In the genomic region with DNA sequence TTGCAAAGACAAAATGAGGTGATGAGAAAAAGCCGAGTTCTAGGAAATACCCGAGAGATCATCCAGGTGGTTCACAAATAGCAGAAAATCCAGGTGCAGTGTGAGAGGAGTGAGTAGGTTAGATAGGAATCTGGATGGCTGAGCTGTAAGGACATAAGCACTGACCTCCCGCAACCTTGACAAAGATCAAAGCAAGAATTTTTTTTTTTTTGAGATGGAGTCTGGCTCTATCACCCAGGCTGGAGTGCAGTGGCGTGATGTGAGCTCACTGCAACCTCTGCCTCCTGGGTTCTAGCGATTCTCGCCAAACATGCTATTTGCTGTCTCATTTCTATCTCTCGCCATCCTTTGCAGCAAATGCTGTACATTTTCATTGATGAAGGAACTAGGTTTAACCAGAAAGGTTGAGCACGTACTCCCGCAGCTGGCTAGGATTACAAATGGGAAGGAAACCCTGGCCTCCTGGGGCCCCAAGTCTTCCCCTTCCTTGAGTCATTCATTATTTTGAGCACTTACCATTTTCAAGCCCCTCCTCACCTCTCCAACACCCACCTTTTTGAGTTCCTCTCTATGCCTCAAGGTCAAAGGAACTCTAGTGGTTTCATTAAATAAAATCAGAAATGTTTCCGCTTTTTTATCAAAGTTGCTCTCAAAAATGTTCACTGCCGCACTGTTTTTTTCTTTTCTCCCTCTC, we compare ENCODE assay signal across 20 cellular contexts. TPM values are rescaled to one million over a fixed set of nuclear protein-coding genes. Genes with fewer than 3 reads are reported as not detected.
"Had no signal": no experiment of that assay in that cellular context is flagged by ENCODE, and none has a peak within 500 bp of the region (broad histone marks: within the 10 kb centered on the region; RNA-seq: fewer than 3 reads in every experiment).

No MANE protein-coding gene starts in this region.

- H3K27ac Mint-ChIP-seq: activated CD8-positive, alpha-beta memory T cell treated with anti-CD3 and anti-CD28 coated beads, Interleukin-2, amount 10 ng/mL, durations not matched to agents 7 days and 5 days; activated naive CD8-positive, alpha-beta T cell treated with anti-CD3 and anti-CD28 coated beads for 36 hours; stimulated activated naive CD8-positive, alpha-beta T cell treated with anti-CD3 and anti-CD28 coated beads, Interleukin-15, amount 100 ng/mL, for 72 hours; T-helper 17 cell had no signal

- H3K4me1 Mint-ChIP-seq: activated CD8-positive, alpha-beta memory T cell treated with anti-CD3 and anti-CD28 coated beads, Interleukin-2, amount 10 ng/mL, durations not matched to agents 7 days and 5 days; T-helper 17 cell had no signal

- ATAC-seq: activated CD4-positive, CD25-positive, alpha-beta regulatory T cell treated with anti-CD3 and anti-CD28 coated beads, Interleukin-2, amount 50 U/mL, for 24 hours; activated CD8-positive, alpha-beta memory T cell treated with anti-CD3 and anti-CD28 coated beads, Interleukin-2, amount 10 ng/mL, durations not matched to agents 7 days and 5 days; activated T-cell treated with anti-CD3 and anti-CD28 coated beads, Interleukin-2, amount 50 U/mL, for 4 hours; stimulated activated naive CD8-positive, alpha-beta T cell treated with anti-CD3 and anti-CD28 coated beads, Interleukin-15, amount 100 ng/mL, for 72 hours; T-helper 17 cell had no signal

- H3K36me3 ChIP-seq: breast epithelium, esophagus muscularis mucosa had no signal

- H3K27me3 Mint-ChIP-seq: stimulated activated naive CD8-positive, alpha-beta T cell treated with anti-CD3 and anti-CD28 coated beads, Interleukin-15, amount 100 ng/mL, for 72 hours had no signal

- H3K27me3 ChIP-seq: testis had no signal

- H3K9me3 ChIP-seq: breast epithelium, esophagus muscularis mucosa, testis had no signal

- DNase-seq: activated CD4-positive, alpha-beta T cell treated with anti-CD3 and anti-CD28 coated beads, Interleukin-2, amount 50 U/mL, for 4 hours; activated CD8-positive, alpha-beta memory T cell treated with anti-CD3 and anti-CD28 coated beads, Interleukin-2, amount 10 ng/mL, durations not matched to agents 7 days and 5 days; activated effector memory CD4-positive, alpha-beta T cell treated with anti-CD3 and anti-CD28 coated beads, Interleukin-2, amount 50 U/mL, for 16 hours; activated naive CD8-positive, alpha-beta T cell treated with anti-CD3 and anti-CD28 coated beads for 36 hours; activated T-cell treated with anti-CD3 and anti-CD28 coated beads, Interleukin-2, amount 50 U/mL, for 4 hours; dorsolateral prefrontal cortex; foreskin fibroblast; head of caudate nucleus; midbrain; retina; stimulated activated CD4-positive, alpha-beta T cell treated with anti-CD3 and anti-CD28 coated beads, Interleukin-15, amount 100 ng/mL, for 24 hours; stimulated activated CD4-positive, alpha-beta T cell treated with anti-CD3 and anti-CD28 coated beads, Interleukin-4, amount 100 ng/mL, for 24 hours; stimulated activated naive CD8-positive, alpha-beta T cell treated with anti-CD3 and anti-CD28 coated beads, Interleukin-15, amount 100 ng/mL, for 72 hours; T-helper 17 cell; testis had no signal

- H3K4me3 Mint-ChIP-seq: activated CD8-positive, alpha-beta memory T cell treated with anti-CD3 and anti-CD28 coated beads, Interleukin-2, amount 10 ng/mL, durations not matched to agents 7 days and 5 days; activated naive CD8-positive, alpha-beta T cell treated with anti-CD3 and anti-CD28 coated beads for 36 hours; activated T-cell treated with anti-CD3 and anti-CD28 coated beads, Interleukin-2, amount 50 U/mL, for 4 hours; stimulated activated naive CD8-positive, alpha-beta T cell treated with anti-CD3 and anti-CD28 coated beads, Interleukin-15, amount 100 ng/mL, for 72 hours; T-helper 17 cell had no signal

- H3K4me1 ChIP-seq: breast epithelium, esophagus muscularis mucosa, parathyroid adenoma, testis had no signal

- H3K36me3 Mint-ChIP-seq: activated CD8-positive, alpha-beta memory T cell treated with anti-CD3 and anti-CD28 coated beads, Interleukin-2, amount 10 ng/mL, durations not matched to agents 7 days and 5 days; activated naive CD8-positive, alpha-beta T cell treated with anti-CD3 and anti-CD28 coated beads for 36 hours had no signal

- H3K4me3 ChIP-seq: breast epithelium, dorsolateral prefrontal cortex, esophagus muscularis mucosa, testis had no signal

- H3K9me3 Mint-ChIP-seq: activated naive CD8-positive, alpha-beta T cell treated with anti-CD3 and anti-CD28 coated beads for 36 hours; activated T-cell treated with anti-CD3 and anti-CD28 coated beads, Interleukin-2, amount 50 U/mL, for 4 hours; stimulated activated naive CD8-positive, alpha-beta T cell treated with anti-CD3 and anti-CD28 coated beads, Interleukin-15, amount 100 ng/mL, for 72 hours had no signal

- H3K27ac ChIP-seq: breast epithelium, dorsolateral prefrontal cortex, esophagus muscularis mucosa, parathyroid adenoma, testis had no signal

- H3K79me2 ChIP-seq: parathyroid adenoma had no signal

- H2AFZ ChIP-seq: parathyroid adenoma had no signal

RNA-seq across cellular contexts. Expression of a gene that starts 38.8 kb away (rescaled TPM):
- total RNA-seq: activated CD8-positive, alpha-beta memory T cell treated with anti-CD3 and anti-CD28 coated beads, Interleukin-2, amount 10 ng/mL, durations not matched to agents 7 days and 5 days; activated T-cell treated with anti-CD3 and anti-CD28 coated beads, Interleukin-2, amount 50 U/mL, for 4 hours; kidney epithelial cell had no signal
